ENCODE assay signal across 15 cellular contexts in genomic region chr4:7989654-7990053, GRCh38.
"Had no signal": no experiment of that assay in that cellular context is flagged by ENCODE, and none has a peak within 500 bp of the region (broad histone marks: within the 10 kb centered on the region; RNA-seq: fewer than 3 reads in every experiment).

No MANE protein-coding gene starts in this region.

- H3K9me3 Mint-ChIP-seq: endodermal cell, neural crest cell had no signal

- H3K27ac ChIP-seq: heart left ventricle, right atrium auricular region, sigmoid colon had no signal

- H3K36me3 ChIP-seq: right atrium auricular region, sigmoid colon had no signal

- H3K9me3 ChIP-seq: right atrium auricular region, sigmoid colon had no signal

- H3K4me3 Mint-ChIP-seq: endodermal cell; naive thymus-derived CD8-positive, alpha-beta T cell; neural crest cell had no signal

- H3K4me3 ChIP-seq: heart left ventricle, right atrium auricular region, sigmoid colon had no signal

- H3K27me3 ChIP-seq: heart left ventricle, right atrium auricular region, sigmoid colon had no signal

- H3K27ac Mint-ChIP-seq: endodermal cell; naive thymus-derived CD8-positive, alpha-beta T cell had no signal

- DNase-seq: dermis blood vessel endothelial cell; endodermal cell; erythroblast; foreskin melanocyte; hippocampal formation; left colon; naive thymus-derived CD8-positive, alpha-beta T cell; sigmoid colon; small intestine; stimulated activated CD4-positive, alpha-beta T cell treated with anti-CD3 and anti-CD28 coated beads, Interleukin-12 subunit alpha, Interleukin-12 subunit beta, amount 100 ng/mL, for 4 hours; stimulated activated naive CD4-positive, alpha-beta T cell treated with Interleukin-2 at 50 U/mL for 16 hours; trophoblast cell had no signal

- ATAC-seq: heart left ventricle; left colon; naive thymus-derived CD8-positive, alpha-beta T cell had no signal
